ENCODE assay signal across 8 cellular contexts in the genomic region with DNA sequence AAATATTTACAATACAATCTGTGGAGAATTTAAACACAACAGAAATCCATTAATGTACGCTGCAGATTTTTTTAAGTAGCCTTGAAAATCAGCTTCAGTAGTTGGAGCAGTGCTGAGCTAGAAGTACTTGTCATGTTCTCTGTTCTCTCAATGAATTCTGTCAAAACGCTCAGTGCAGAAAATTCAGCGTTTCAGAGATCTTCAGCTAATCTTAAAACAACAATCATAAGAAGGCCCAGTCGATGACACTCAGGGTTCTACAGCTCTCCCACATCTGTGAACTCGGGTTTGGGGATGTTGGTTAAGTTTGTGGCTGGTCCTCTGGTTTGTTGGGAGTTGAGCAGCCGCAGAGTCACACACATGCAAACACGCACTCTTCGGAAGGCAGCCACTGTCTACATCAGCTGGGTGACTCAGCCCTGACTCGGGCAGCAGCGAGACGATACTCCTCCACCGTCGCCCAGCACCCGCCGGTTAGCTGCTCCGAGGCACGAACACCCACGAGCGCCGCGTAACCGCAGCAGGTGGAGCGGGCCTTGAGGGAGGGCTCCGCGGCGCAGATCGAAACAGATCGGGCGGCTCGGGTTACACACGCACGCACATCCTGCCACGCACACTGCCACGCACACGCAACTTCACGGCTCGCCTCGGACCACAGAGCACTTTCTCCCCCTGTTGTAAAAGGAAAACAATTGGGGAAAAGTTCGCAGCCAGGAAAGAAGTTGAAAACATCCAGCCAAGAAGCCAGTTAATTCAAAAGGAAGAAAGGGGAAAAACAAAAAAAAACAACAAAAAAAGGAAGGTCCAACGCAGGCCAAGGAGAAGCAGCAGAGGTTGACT.
DNase-seq lines count a peak whose midpoint lies in the region; ATAC-seq and TF ChIP-seq lines count a peak whose summit lies in the region.

No MANE protein-coding gene starts in this region.

- peak overlapping the region; percentile 54 for H3K4me3 ChIP-seq in HAP-1

- H3K27ac Mint-ChIP-seq in chondrocyte (ENCODE audit: unreplicated experiment) = peak overlapping the region; percentile 96

- ATAC-seq in left colon (peak; percentile 34), HG02938 (IDR thresholded peaks at IDR 0.05; ENCODE audit: unreplicated experiment) (no peak)

- H3K4me1 Mint-ChIP-seq in chondrocyte (ENCODE audit: low read depth) = peaks cover 43% of the 10 kb centered on the region

- H3K4me1 ChIP-seq in HAP-1 = peaks cover 18% of the 10 kb centered on the region

- intact Hi-C loops in left colon (cut with DNase I, micrococcal nuclease) = loop anchor here in 1 of 2 donors (10.0 kb wide), 1 partner anchor 143 kb away; no protein-coding TSS in a partner anchor

- no peaks in the 10 kb centered on the region for H3K27me3 Mint-ChIP-seq in chondrocyte (ENCODE audit: low read depth)

- no peaks in the 10 kb centered on the region for H3K9me3 ChIP-seq in HAP-1

- peak; percentile 36 for TF ChIP-seq CTCF in chondrocyte (IDR thresholded peaks at IDR 0.05)

- peaks cover 21% of the 10 kb centered on the region for H3K27me3 ChIP-seq in HAP-1 (ENCODE audit: low read depth)

- H3K9me3 Mint-ChIP-seq in chondrocyte (ENCODE audit: low read depth) = no peaks in the 10 kb centered on the region

- DNase-seq in DMS 273 treated with DMSO at 0.1 percent for 48 hours (lab: John Stamatoyannopoulos, UW) (peak; percentile 15), HAP-1 (ENCODE audit: low spot score in 2 of 2) (peak in 1 of 2 experiments; percentile 63), NCI-H1694 (lab: John Stamatoyannopoulos, UW) (peak; percentile 28), chondrocyte (ENCODE audit: low spot score) (peak; percentile 95), left colon (peak; percentile 76)
- DNase-seq in activated CD4-positive, CD25-positive, alpha-beta regulatory T cell treated with anti-CD3 and anti-CD28 coated beads, Interleukin-2, amount 50 U/mL, for 72 hours = peak; percentile 87
- DNase-seq in stimulated activated CD4-positive, alpha-beta T cell treated with anti-CD3 and anti-CD28 coated beads, Interleukin-1b, Interleukin-23, amount 100 ng/mL, for 48 hours = peak; percentile 94

- peak overlapping the region; percentile 81 for H3K4me3 Mint-ChIP-seq in chondrocyte (ENCODE audit: unreplicated experiment)

- H3K36me3 ChIP-seq in HAP-1 (replicated peaks) = no peaks in the 10 kb centered on the region

- no peaks in the 10 kb centered on the region for H3K36me3 Mint-ChIP-seq in chondrocyte (ENCODE audit: low read depth)

- in situ Hi-C loops in HAP-1 (cut with MboI; ENCODE audit: low sequenced_read_pairs) = loop anchor here (10.0 to 25.0 kb wide), 4 partner anchors 57 to 949 kb away; a partner anchor contains a TSS
